Comparison of ENCODE assay signal across 9 cellular contexts in genomic region chr3:38084019-38084968, GRCh38. TPM values are rescaled to one million over a fixed set of nuclear protein-coding genes. Genes with fewer than 3 reads are reported as not detected.
A peak's percentile ranks its signal among the peaks of the same experiment; 100 is the strongest.
DNase-seq lines count a peak whose midpoint lies in the region; ATAC-seq, FAIRE-seq and TF ChIP-seq lines count a peak whose summit lies in the region.
"Had no signal": no experiment of that assay in that cellular context is flagged by ENCODE, and none has a peak within 500 bp of the region (broad histone marks: within the 10 kb centered on the region; RNA-seq: fewer than 3 reads in every experiment).

No MANE protein-coding gene starts in this region.

- peak overlapping the region in 2 of 5 experiments; percentile 8 to 13 for H3K4me3 Mint-ChIP-seq in brain
- H3K4me3 Mint-ChIP-seq in naive thymus-derived CD8-positive, alpha-beta T cell: peak overlapping the region in 6 of 10 donors; percentile 2 to 64 (median 22)

- peaks cover 3% of the 10 kb centered on the region for H3K27me3 Mint-ChIP-seq in brain
- H3K27me3 Mint-ChIP-seq in naive thymus-derived CD8-positive, alpha-beta T cell: peaks cover 0 to 1% (median 0%) of the 10 kb centered on the region in 5 donors

- FAIRE-seq in H54 (lab: Jason Lieb, UNC): no peak

- H3K9me3 ChIP-seq in MG63: no peaks in the 10 kb centered on the region

- H3K27me3 ChIP-seq in MG63: no peaks in the 10 kb centered on the region

- no peak overlapping the region for H3K4me3 ChIP-seq in MG63

- H3K9me3 Mint-ChIP-seq in brain: peaks cover 16 to 34% (median 24%) of the 10 kb centered on the region in 5 experiments
- H3K9me3 Mint-ChIP-seq in naive thymus-derived CD8-positive, alpha-beta T cell: peaks cover 0 to 23% (median 10%) of the 10 kb centered on the region in 9 donors

- peak; percentile 66 to 70 for ATAC-seq in naive thymus-derived CD8-positive, alpha-beta T cell
- ATAC-seq in GM18517 (IDR thresholded peaks at IDR 0.05; ENCODE audit: unreplicated experiment): no peak

- TF ChIP-seq CTCF in brain (conservative IDR thresholded peaks at IDR 0.05): no peak

- H3K36me3 Mint-ChIP-seq in brain: peaks cover 12% of the 10 kb centered on the region
- peaks cover 0 to 10% (median 0%) of the 10 kb centered on the region in 3 donors for H3K36me3 Mint-ChIP-seq in naive thymus-derived CD8-positive, alpha-beta T cell

- H3K27ac Mint-ChIP-seq in brain: peak overlapping the region in 3 of 5 experiments; percentile 29 to 49 (median 40)
- H3K27ac Mint-ChIP-seq in naive thymus-derived CD8-positive, alpha-beta T cell: peak overlapping the region; percentile 1 to 97 (median 74)

- DNase-seq in D341Med (ENCODE audit: low spot score) (peak; percentile 47), MG63 (peak; percentile 69), H54 (ENCODE audit: insufficient read length, low spot score) (no peak), NCI-H748 treated with DMSO at 0.1 percent for 48 hours (lab: John Stamatoyannopoulos, UW) (no peak)
- peak in 9 of 10 donors; percentile 21 to 71 (median 43) for DNase-seq in naive thymus-derived CD8-positive, alpha-beta T cell
- DNase-seq in activated CD8-positive, alpha-beta memory T cell treated with anti-CD3 and anti-CD28 coated beads for 24 hours: no peak
- DNase-seq: hippocampal formation had no signal

- no peak for TF ChIP-seq POLR2A in H54 (IDR thresholded peaks at IDR 0.05; ENCODE audit: low read depth, low read length)

- no peaks in the 10 kb centered on the region for H3K36me3 ChIP-seq in MG63

- no peaks in the 10 kb centered on the region for H3K4me1 Mint-ChIP-seq in brain
- H3K4me1 Mint-ChIP-seq in naive thymus-derived CD8-positive, alpha-beta T cell: peaks cover 0 to 3% (median 0%) of the 10 kb centered on the region in 4 donors

- POLR2A ChIA-PET in naive thymus-derived CD8-positive, alpha-beta T cell (lab: Charles Lee): no interaction called here

RNA-seq across cellular contexts. Expression of gene DLEC1, which starts 45.3 kb away (rescaled TPM):
- not detected in 2 replicates for total RNA-seq in MG63 (2014; rRNA removed; shearing (Covaris generic); ENCODE audit: low replicate concordance)
- 0.19 TPM for polyA plus RNA-seq in brain (ENCODE audit: insufficient read depth, low read depth, low replicate concordance)
- 1 to 10 TPM; 4.6 to 5.2 TPM for total RNA-seq in naive thymus-derived CD8-positive, alpha-beta T cell
- polyA plus RNA-seq in naive thymus-derived CD8-positive, alpha-beta T cell: under 1 TPM; 0.31 to 0.37 (median 0.35) TPM

RNA-seq across cellular contexts. Expression of gene ACAA1, which starts 52.6 kb away (rescaled TPM):
- total RNA-seq in MG63 (2014; rRNA removed; shearing (Covaris generic); ENCODE audit: low replicate concordance): 9.7 and 31.8 TPM in 2 replicates
- 49.6 TPM for polyA plus RNA-seq in brain (ENCODE audit: insufficient read depth, low read depth, low replicate concordance)
- 10 to 100 TPM; 81.0 to 84.3 TPM for total RNA-seq in naive thymus-derived CD8-positive, alpha-beta T cell
- 10 to 100 TPM; 53.5 to 64.8 (median 55.6) TPM for polyA plus RNA-seq in naive thymus-derived CD8-positive, alpha-beta T cell

RNA-seq across cellular contexts. Expression of gene MYD88, which starts 54.2 kb away (rescaled TPM):
- 4.1 TPM in 1 of 2 replicates, not detected in the other for total RNA-seq in MG63 (2014; rRNA removed; shearing (Covaris generic); ENCODE audit: low replicate concordance)
- polyA plus RNA-seq in brain (ENCODE audit: insufficient read depth, low read depth, low replicate concordance): 10.0 TPM
- total RNA-seq in naive thymus-derived CD8-positive, alpha-beta T cell: 10 to 100 TPM; 40.6 to 44.7 TPM
- polyA plus RNA-seq in naive thymus-derived CD8-positive, alpha-beta T cell: 10 to 100 TPM; 54.5 to 73.9 (median 71.8) TPM

RNA-seq across cellular contexts. Expression of gene PLCD1, which starts 54.9 kb away (rescaled TPM):
- 0.13 TPM in 1 of 2 replicates, not detected in the other for total RNA-seq in MG63 (2014; rRNA removed; shearing (Covaris generic); ENCODE audit: low replicate concordance)
- polyA plus RNA-seq in brain (ENCODE audit: insufficient read depth, low read depth, low replicate concordance): 11.8 TPM
- total RNA-seq in naive thymus-derived CD8-positive, alpha-beta T cell: 10 to 100 TPM; 39.3 to 42.7 TPM
- 10 to 100 TPM; 11.0 to 23.0 (median 15.6) TPM for polyA plus RNA-seq in naive thymus-derived CD8-positive, alpha-beta T cell

Comparison
In these comparisons a context has a peak if more than half of its experiments do, and no peak if none do; other contexts are left out.
1. DNase-seq: peak in D341Med (single experiment), MG63 (single experiment) and naive thymus-derived CD8-positive, alpha-beta T cell (9 of 10); none in H54 (single experiment), NCI-H748 treated with DMSO at 0.1 percent for 48 hours (single experiment) and activated CD8-positive, alpha-beta memory T cell treated with anti-CD3 and anti-CD28 coated beads for 24 hours (single experiment).